8 cellular contexts compared by ENCODE assay signal in genomic region chr20:5065489-5066383, GRCh38. TPM values are rescaled to one million over a fixed set of nuclear protein-coding genes. Genes with fewer than 3 reads are reported as not detected.
DNase-seq lines count a peak whose midpoint lies in the region; ATAC-seq and TF ChIP-seq lines count a peak whose summit lies in the region.

No MANE protein-coding gene starts in this region.

- H3K4me1 Mint-ChIP-seq in progenitor cell of endocrine pancreas (ENCODE audit: low read depth) = peaks cover 2% of the 10 kb centered on the region

- no peaks in the 10 kb centered on the region for H3K9me3 Mint-ChIP-seq in progenitor cell of endocrine pancreas (ENCODE audit: low read depth)

- intact Hi-C loops in lower lobe of right lung (cut with DNase I) = no loop called here

- H3K36me3 ChIP-seq in lower lobe of right lung (no peaks in the 10 kb centered on the region), tibial nerve (peaks cover 0 to 17% (median 0%) of the 10 kb centered on the region in 3 donors)

- H3K27me3 ChIP-seq in lower lobe of right lung (ENCODE audit: low read depth) (no peaks in the 10 kb centered on the region), tibial nerve (no peaks in the 10 kb centered on the region)

- H3K4me3 ChIP-seq in lower lobe of right lung (no peak overlapping the region), tibial nerve (no peak overlapping the region)

- TF ChIP-seq EP300 in tibial nerve (IDR thresholded peaks at IDR 0.05) = no peak

- H3K27me3 Mint-ChIP-seq in progenitor cell of endocrine pancreas = no peaks in the 10 kb centered on the region

- ATAC-seq in lower lobe of right lung (peak; percentile 86 to 90), HG03571 (IDR thresholded peaks at IDR 0.05; ENCODE audit: unreplicated experiment) (no peak)

- H3K4me1 ChIP-seq in lower lobe of right lung (no peaks in the 10 kb centered on the region), tibial nerve (no peaks in the 10 kb centered on the region)

- H3K27ac ChIP-seq in lower lobe of right lung = no peak overlapping the region
- H3K27ac ChIP-seq in tibial nerve = peak overlapping the region in 1 of 4 donors; percentile 59

- no peak overlapping the region for H3K27ac Mint-ChIP-seq in progenitor cell of endocrine pancreas

- H3K9me3 ChIP-seq in lower lobe of right lung = no peaks in the 10 kb centered on the region
- no peaks in the 10 kb centered on the region for H3K9me3 ChIP-seq in tibial nerve

- DNase-seq in AG20443 (ENCODE audit: low spot score) = peak; percentile 97
- DNase-seq in LoVo (ENCODE audit: low spot score) = peak; percentile 81
- DNase-seq in cerebellum (ENCODE audit: low spot score) = peak; percentile 21
- DNase-seq in lower lobe of right lung = peak; percentile 76
- DNase-seq in progenitor cell of endocrine pancreas (ENCODE audit: low spot score, unreplicated experiment) = no peak
- DNase-seq in tibial nerve (ENCODE audit: low spot score in 2 of 2) = no peak
- DNase-seq in effector CD4-positive, alpha-beta T cell = no peak

- no peaks in the 10 kb centered on the region for H3K36me3 Mint-ChIP-seq in progenitor cell of endocrine pancreas (ENCODE audit: insufficient read depth)

- TF ChIP-seq CTCF in lower lobe of right lung (IDR thresholded peaks at IDR 0.05) (no peak), progenitor cell of endocrine pancreas (IDR thresholded peaks at IDR 0.05; ENCODE audit: unreplicated experiment) (no peak), tibial nerve (IDR thresholded peaks at IDR 0.05) (no peak)

- WGBS in tibial nerve, 2 donors = 82 to 85% methylated on average over 14 to 15 of the region's 15 CpGs

- TF ChIP-seq POLR2A in tibial nerve (IDR thresholded peaks at IDR 0.05) = no peak

- no peak overlapping the region for H3K4me3 Mint-ChIP-seq in progenitor cell of endocrine pancreas (ENCODE audit: low read depth)

RNA-seq across cellular contexts. Expression of gene TMEM230, which starts 47.1 kb away (rescaled TPM):
- 60.9 TPM for total RNA-seq in cerebellum
- 98.9 TPM for total RNA-seq in lower lobe of right lung
- total RNA-seq in progenitor cell of endocrine pancreas = 80.7 and 82.8 TPM in 2 replicates
- 10 to 100 TPM; 55.9 to 88.1 (median 84.7) TPM for total RNA-seq in tibial nerve

RNA-seq across cellular contexts. Expression of gene PCNA, which starts 54.0 kb away (rescaled TPM):
- total RNA-seq in cerebellum (52.4 TPM), lower lobe of right lung (48.1 TPM), progenitor cell of endocrine pancreas (123 and 126 TPM in 2 replicates), tibial nerve (10 to 100 TPM; 28.2 to 42.8 (median 37.4) TPM)

Comparison
In these comparisons a context has a peak if more than half of its experiments do, and no peak if none do; other contexts are left out.
1. DNase-seq: peak in AG20443 (single experiment), LoVo (single experiment), cerebellum (single experiment) and lower lobe of right lung (single experiment); none in progenitor cell of endocrine pancreas (single experiment), tibial nerve (0 of 2) and effector CD4-positive, alpha-beta T cell (single experiment).